In genomic region chr9:132241840-132242620, GRCh38 we compare ENCODE assay signal across 8 cellular contexts.
DNase-seq lines count a peak whose midpoint lies in the region; ATAC-seq and TF ChIP-seq lines count a peak whose summit lies in the region.

No MANE protein-coding gene starts in this region.

- no peak overlapping the region for H2AK5ac ChIP-seq in mesendoderm (ENCODE audit: low read length)

- ATAC-seq in T-cell (replicated peaks in 1 of 4), result peak in 1 of 4 experiments; percentile 2
- no peak for ATAC-seq in central memory CD8-positive, alpha-beta T cell (replicated peaks; ENCODE audit: extremely low read depth, poor library complexity, severe bottlenecking)
- ATAC-seq in GM21390 (IDR thresholded peaks at IDR 0.05; ENCODE audit: unreplicated experiment), result no peak

- peak overlapping the region; percentile 98 for H3K4me2 ChIP-seq in mesendoderm (ENCODE audit: low read length)

- peak overlapping the region; percentile 40 for H3K9ac ChIP-seq in mesendoderm (ENCODE audit: low read length)

- peak overlapping the region; percentile 64 for H3K56ac ChIP-seq in mesendoderm (ENCODE audit: low read length)

- H3K4me3 ChIP-seq in CD4-positive, alpha-beta memory T cell (ENCODE audit: low read length in 2 of 2), result peak overlapping the region; percentile 47 to 85
- H3K4me3 ChIP-seq in HFF-Myc (replicated peaks; ENCODE audit: low read depth, low read length) (peak overlapping the region; percentile 42), mesendoderm (ENCODE audit: low read length) (no peak overlapping the region)

- H3K4me1 ChIP-seq in CD4-positive, alpha-beta memory T cell (ENCODE audit: insufficient read depth, low read length), result peaks cover 15% of the 10 kb centered on the region
- no peaks in the 10 kb centered on the region for H3K4me1 ChIP-seq in mesendoderm (ENCODE audit: control insufficient read depth, low read depth, low read length)

- no CpG with 5 or more reads among the region's 81 CpGs for WGBS in mesendoderm (ENCODE audit: extremely low coverage, insufficient coverage, low lambda C conversion rate)

- H3K79me1 ChIP-seq in mesendoderm (ENCODE audit: low read length), result no peaks in the 10 kb centered on the region

- peak overlapping the region; percentile 66 for H3K23ac ChIP-seq in mesendoderm (ENCODE audit: low read length)

- no peak overlapping the region for H4K8ac ChIP-seq in mesendoderm (ENCODE audit: low read depth, low read length)

- no peak overlapping the region for H2BK5ac ChIP-seq in mesendoderm (ENCODE audit: low read length)

- peaks cover 0 to 2% (median 0%) of the 10 kb centered on the region in 8 donors for H3K9me3 Mint-ChIP-seq in CD4-positive, alpha-beta memory T cell
- H3K9me3 Mint-ChIP-seq in T-cell, result no peaks in the 10 kb centered on the region
- no peaks in the 10 kb centered on the region for H3K9me3 Mint-ChIP-seq in central memory CD8-positive, alpha-beta T cell

- peak overlapping the region; percentile 84 to 98 (median 92) for H3K4me3 Mint-ChIP-seq in CD4-positive, alpha-beta memory T cell
- peak overlapping the region; percentile 94 to 99 (median 96) for H3K4me3 Mint-ChIP-seq in T-cell
- peak overlapping the region; percentile 98 for H3K4me3 Mint-ChIP-seq in central memory CD8-positive, alpha-beta T cell

- TF ChIP-seq CTCF in HFF-Myc (IDR thresholded peaks at IDR 0.05; ENCODE audit: low read depth, low read length, missing control alignments), result no peak

- peaks cover 3 to 6% of the 10 kb centered on the region in 2 donors for H3K27me3 Mint-ChIP-seq in CD4-positive, alpha-beta memory T cell
- peaks cover 0 to 16% of the 10 kb centered on the region in 2 donors for H3K27me3 Mint-ChIP-seq in T-cell
- H3K27me3 Mint-ChIP-seq in central memory CD8-positive, alpha-beta T cell, result peaks cover 6% of the 10 kb centered on the region

- no peak overlapping the region for H2BK15ac ChIP-seq in mesendoderm (replicated peaks; ENCODE audit: low read depth)

- intact Hi-C loops in CD4-positive, alpha-beta memory T cell (cut with micrococcal nuclease), result loop anchor here (1.0 to 5.0 kb wide), 4 partner anchors 17 to 1550 kb away; partner anchors contain the start of genes EXOSC2 and MED27

- H3K36me3 ChIP-seq in CD4-positive, alpha-beta memory T cell (ENCODE audit: insufficient read depth, low read length), result no peaks in the 10 kb centered on the region
- no peaks in the 10 kb centered on the region for H3K36me3 ChIP-seq in mesendoderm (ENCODE audit: control insufficient read depth, insufficient read depth, low read length)

- H3K27ac ChIP-seq in CD4-positive, alpha-beta memory T cell (ENCODE audit: low read depth, low read length), result peak overlapping the region; percentile 49
- H3K27ac ChIP-seq in mesendoderm (ENCODE audit: low read depth, low read length), result no peak overlapping the region
- H3K27ac ChIP-seq in substantia nigra (ENCODE audit: low read depth, low read length, poor library complexity, severe bottlenecking), result peak overlapping the region; percentile 26

- peaks cover 5 to 20% (median 10%) of the 10 kb centered on the region in 4 donors for H3K4me1 Mint-ChIP-seq in CD4-positive, alpha-beta memory T cell
- H3K4me1 Mint-ChIP-seq in T-cell, result peaks cover 8 to 13% (median 11%) of the 10 kb centered on the region in 3 donors
- H3K4me1 Mint-ChIP-seq in central memory CD8-positive, alpha-beta T cell, result peaks cover 13% of the 10 kb centered on the region

- no peak overlapping the region for H2BK120ac ChIP-seq in mesendoderm (ENCODE audit: low read depth, low read length)

- H3K36me3 Mint-ChIP-seq in CD4-positive, alpha-beta memory T cell, result peaks cover 0 to 6% of the 10 kb centered on the region in 2 donors
- no peaks in the 10 kb centered on the region for H3K36me3 Mint-ChIP-seq in T-cell
- H3K36me3 Mint-ChIP-seq in central memory CD8-positive, alpha-beta T cell (ENCODE audit: insufficient read depth), result peaks cover 8% of the 10 kb centered on the region

- H3K18ac ChIP-seq in mesendoderm (ENCODE audit: low read length), result no peak overlapping the region

- no peak overlapping the region for H4K5ac ChIP-seq in mesendoderm (ENCODE audit: low read length)

- CTCF ChIA-PET in CD4-positive, alpha-beta memory T cell (lab: Charles Lee; ENCODE audit: partially characterized antibody), result interaction anchor here (1.0 to 9.9 kb wide), 6 partner anchors 12 to 493 kb away, joined by 3 to 124 read pairs (median 5); no protein-coding TSS in a partner anchor
- CTCF ChIA-PET in T-cell (lab: Charles Lee), result interaction anchor here in 1 of 2 donors (0.6 to 1.2 kb wide), 8 partner anchors 11 to 1194 kb away, joined by 3 to 9 read pairs (median 4); partner anchors contain the start of gene MED27

- no peaks in the 10 kb centered on the region for H3K79me2 ChIP-seq in mesendoderm (ENCODE audit: control insufficient read depth, insufficient read depth, low read length)

- POLR2A ChIA-PET in CD4-positive, alpha-beta memory T cell (lab: Charles Lee; ENCODE audit: partially characterized antibody), result interaction anchor here (0.6 to 1.6 kb wide), 7 partner anchors 9 to 890 kb away, joined by 3 to 15 read pairs (median 4); partner anchors contain the start of gene SETX
- POLR2A ChIA-PET in T-cell (lab: Charles Lee), result no interaction called here

- no peaks in the 10 kb centered on the region for H3K27me3 ChIP-seq in CD4-positive, alpha-beta memory T cell (ENCODE audit: insufficient read depth, low read length)
- H3K27me3 ChIP-seq in mesendoderm (ENCODE audit: insufficient read depth, low read length, poor library complexity), result peaks cover 4% of the 10 kb centered on the region

- H3K9me3 ChIP-seq in CD4-positive, alpha-beta memory T cell (ENCODE audit: control insufficient read depth in 1 of 2, low read length in 2 of 2), result no peaks in the 10 kb centered on the region

- H3K4ac ChIP-seq in mesendoderm (ENCODE audit: low read depth, low read length), result no peak overlapping the region

- peak; percentile 50 to 75 (median 55) for DNase-seq in CD4-positive, alpha-beta memory T cell
- no peak for DNase-seq in HFF-Myc (ENCODE audit: extremely low read depth, low read depth)
- DNase-seq in T-cell, result peak in 31 of 34 experiments; percentile 22 to 64 (median 46)
- DNase-seq in central memory CD8-positive, alpha-beta T cell (ENCODE audit: low spot score in 2 of 2), result peak in 1 of 2 donors; percentile 16
- no peak for DNase-seq in mesendoderm
- peak in 6 of 49 donors; percentile 10 to 76 (median 25) for DNase-seq in substantia nigra (lab: John Stamatoyannopoulos, UW)
- no peak for DNase-seq in NCI-H187 (lab: John Stamatoyannopoulos, UW)

- H3K27ac Mint-ChIP-seq in CD4-positive, alpha-beta memory T cell, result peak overlapping the region; percentile 85 to 92 (median 89)
- H3K27ac Mint-ChIP-seq in T-cell, result peak overlapping the region; percentile 78
- peak overlapping the region; percentile 97 for H3K27ac Mint-ChIP-seq in central memory CD8-positive, alpha-beta T cell (ENCODE audit: low read depth)

Comparison
In these comparisons a context has a peak if more than half of its experiments do, and no peak if none do; other contexts are left out.
1. DNase-seq: peak in CD4-positive, alpha-beta memory T cell (5 of 5) and T-cell (31 of 34); none in HFF-Myc (single experiment), mesendoderm (single experiment) and NCI-H187 (0 of 2).
2. Peak in every context shown above with its lines, with median percentiles within 50 percentile points of each other: H3K27ac Mint-ChIP-seq and H3K4me3 Mint-ChIP-seq.